ENCODE assay signal across 9 cellular contexts in the genomic region with DNA sequence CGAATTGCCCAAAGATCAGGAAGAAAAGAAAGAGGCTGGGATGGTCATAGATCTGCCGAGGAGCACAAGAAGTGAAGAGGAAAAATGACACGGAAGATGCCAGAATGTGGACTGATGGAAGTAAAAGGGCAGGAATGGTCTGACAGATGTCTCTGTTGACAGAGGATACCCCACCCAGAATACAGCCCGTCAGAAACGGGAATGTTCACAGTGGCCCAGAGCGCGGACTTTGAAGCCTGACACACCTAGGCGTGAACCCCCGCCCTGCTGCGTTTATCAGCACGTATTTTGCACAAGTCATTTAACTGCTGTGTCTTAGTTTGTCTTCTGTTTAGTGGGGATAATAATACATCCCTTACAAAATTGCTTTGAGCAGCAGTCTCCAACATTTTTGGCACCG. TPM values are rescaled to one million over a fixed set of nuclear protein-coding genes. Genes with fewer than 3 reads are reported as not detected.
DNase-seq lines count a peak whose midpoint lies in the region; ATAC-seq and TF ChIP-seq lines count a peak whose summit lies in the region.
"Had no signal": no experiment of that assay in that cellular context is flagged by ENCODE, and none has a peak within 500 bp of the region (broad histone marks: within the 10 kb centered on the region; RNA-seq: fewer than 3 reads in every experiment).

No MANE protein-coding gene starts in this region.

- peaks cover 17% of the 10 kb centered on the region for H3K4me1 Mint-ChIP-seq in T-helper 1 cell treated with Interleukin-12 subunit alpha and Interleukin-12 subunit beta and Interleukin-4 antibody, amounts not matched to agents 30 μg/mL and 1 μg/mL, for 36 hours (ENCODE audit: low read depth)
- peaks cover 17% of the 10 kb centered on the region for H3K4me1 Mint-ChIP-seq in stimulated activated effector memory CD8-positive, alpha-beta T cell treated with anti-CD3 and anti-CD28 coated beads, Interleukin-12 subunit alpha, Interleukin-12 subunit beta, amount 100 ng/mL, for 72 hours

- peak overlapping the region; percentile 77 for H3K4me3 Mint-ChIP-seq in T-helper 1 cell treated with Interleukin-12 subunit alpha and Interleukin-12 subunit beta and Interleukin-4 antibody, amounts not matched to agents 30 μg/mL and 1 μg/mL, for 36 hours
- peak overlapping the region; percentile 77 for H3K4me3 Mint-ChIP-seq in stimulated activated effector memory CD8-positive, alpha-beta T cell treated with anti-CD3 and anti-CD28 coated beads, Interleukin-12 subunit alpha, Interleukin-12 subunit beta, amount 100 ng/mL, for 72 hours

- no peak for ATAC-seq in stimulated activated effector memory CD8-positive, alpha-beta T cell treated with anti-CD3 and anti-CD28 coated beads, Interleukin-12 subunit alpha, Interleukin-12 subunit beta, amount 100 ng/mL, for 72 hours
- no peak for ATAC-seq in HG02840 (IDR thresholded peaks at IDR 0.05; ENCODE audit: low FRiP score, unreplicated experiment)

- no peaks in the 10 kb centered on the region for H3K36me3 Mint-ChIP-seq in T-helper 1 cell treated with Interleukin-12 subunit alpha and Interleukin-12 subunit beta and Interleukin-4 antibody, amounts not matched to agents 30 μg/mL and 1 μg/mL, for 36 hours (ENCODE audit: low read depth)
- H3K36me3 Mint-ChIP-seq in stimulated activated effector memory CD8-positive, alpha-beta T cell treated with anti-CD3 and anti-CD28 coated beads, Interleukin-12 subunit alpha, Interleukin-12 subunit beta, amount 100 ng/mL, for 72 hours: no peaks in the 10 kb centered on the region
- H3K36me3 Mint-ChIP-seq: CD14-positive monocyte had no signal

- H3K27me3 Mint-ChIP-seq in T-helper 1 cell treated with Interleukin-12 subunit alpha and Interleukin-12 subunit beta and Interleukin-4 antibody, amounts not matched to agents 30 μg/mL and 1 μg/mL, for 36 hours (ENCODE audit: low read depth): peaks cover 3% of the 10 kb centered on the region

- H3K27ac Mint-ChIP-seq in T-helper 1 cell treated with Interleukin-12 subunit alpha and Interleukin-12 subunit beta and Interleukin-4 antibody, amounts not matched to agents 30 μg/mL and 1 μg/mL, for 36 hours: no peak overlapping the region
- no peak overlapping the region for H3K27ac Mint-ChIP-seq in stimulated activated effector memory CD8-positive, alpha-beta T cell treated with anti-CD3 and anti-CD28 coated beads, Interleukin-12 subunit alpha, Interleukin-12 subunit beta, amount 100 ng/mL, for 72 hours

- H3K9me3 Mint-ChIP-seq in T-helper 1 cell treated with Interleukin-12 subunit alpha and Interleukin-12 subunit beta and Interleukin-4 antibody, amounts not matched to agents 30 μg/mL and 1 μg/mL, for 36 hours: no peaks in the 10 kb centered on the region
- H3K9me3 Mint-ChIP-seq in stimulated activated effector memory CD8-positive, alpha-beta T cell treated with anti-CD3 and anti-CD28 coated beads, Interleukin-12 subunit alpha, Interleukin-12 subunit beta, amount 100 ng/mL, for 72 hours: no peaks in the 10 kb centered on the region

- TF ChIP-seq CTCF in fibroblast of villous mesenchyme (IDR thresholded peaks at IDR 0.05; ENCODE audit: insufficient read depth, low read depth, low read length): no peak

- peak overlapping the region; percentile 54 for H3K4me3 ChIP-seq in fibroblast of villous mesenchyme (ENCODE audit: low read depth, low read length)

- DNase-seq in T-helper 1 cell: no peak
- DNase-seq in SW480 (ENCODE audit: low spot score): peak; percentile 7
- no peak for DNase-seq in fibroblast of villous mesenchyme (ENCODE audit: low read depth)
- DNase-seq in stimulated activated effector memory CD8-positive, alpha-beta T cell treated with anti-CD3 and anti-CD28 coated beads, Interleukin-12 subunit alpha, Interleukin-12 subunit beta, amount 100 ng/mL, for 72 hours (ENCODE audit: low spot score in 2 of 2): no peak
- DNase-seq in C1 segment of cervical spinal cord (lab: John Stamatoyannopoulos, UW): no peak
- DNase-seq in DMS153 (lab: John Stamatoyannopoulos, UW): no peak

RNA-seq across cellular contexts. Expression of gene AKR1B1, which starts 27.1 kb away (rescaled TPM):
- total RNA-seq in fibroblast of villous mesenchyme: 102 and 542 TPM in 2 replicates
